8 cellular contexts compared by ENCODE assay signal in the genomic region with DNA sequence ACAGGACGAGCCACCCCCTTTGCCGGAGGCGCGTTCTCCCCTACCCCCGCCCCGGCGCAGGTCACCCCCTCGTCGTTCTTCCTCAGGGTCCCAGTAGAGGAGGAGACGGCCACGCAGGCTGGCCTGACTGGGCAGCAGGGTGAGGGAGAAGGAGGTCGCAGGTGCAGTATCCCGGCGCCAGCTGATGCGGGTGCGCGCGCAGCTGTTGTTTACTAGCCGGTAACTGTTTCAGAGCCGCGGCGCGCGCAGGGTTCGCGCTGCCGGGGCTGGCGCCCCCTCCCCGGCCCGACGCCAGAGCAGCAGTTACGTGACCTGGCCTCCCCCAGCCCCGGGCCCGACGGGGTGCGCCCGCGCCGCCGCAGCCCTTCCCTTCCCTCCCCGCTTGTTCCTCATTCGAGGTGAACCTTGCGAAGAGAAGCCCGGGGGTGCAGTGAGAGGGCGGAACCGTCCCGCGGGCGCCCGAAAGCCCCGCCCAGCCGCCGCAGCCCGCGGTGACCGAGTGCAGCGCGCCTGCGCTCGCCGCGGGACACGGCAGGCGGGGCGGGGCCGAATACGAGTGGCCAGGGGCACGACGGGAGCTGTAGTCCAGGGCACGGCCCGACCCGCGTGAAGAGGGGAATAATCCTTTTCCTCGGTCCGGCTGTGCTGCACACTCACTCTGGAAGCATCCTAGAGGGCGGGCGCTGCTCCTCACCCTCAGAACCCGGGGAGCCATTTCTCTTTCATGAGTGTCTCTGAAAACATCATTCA. TPM values are rescaled to one million over a fixed set of nuclear protein-coding genes. Genes with fewer than 3 reads are reported as not detected.
DNase-seq lines count a peak whose midpoint lies in the region; ATAC-seq and TF ChIP-seq lines count a peak whose summit lies in the region.

A gene (minus strand): TSS at position 225 of the 750 bp plus-strand sequence. CDS start 1,101 bp downstream, outside the sequence.

- H2BK120ac ChIP-seq in trophoblast cell (ENCODE audit: insufficient read depth, low read length, poor library complexity), result peak within 1 kb of the TSS; percentile 90

- H3K9me3 ChIP-seq in trophoblast cell (ENCODE audit: insufficient read depth, low read depth, low read length) (peaks cover 2% of the 10 kb centered on the region), tibial nerve (no peaks in the 10 kb centered on the region)

- H3K27ac ChIP-seq in trophoblast cell (ENCODE audit: low read depth, low read length), result peak within 1 kb of the TSS; percentile 82
- peak within 1 kb of the TSS; percentile 63 to 95 (median 84) for H3K27ac ChIP-seq in tibial nerve

- H3K4me3 Mint-ChIP-seq in activated naive CD8-positive, alpha-beta T cell treated with anti-CD3 and anti-CD28 coated beads, Interleukin-2, amount 50 U/mL, for 24 hours, result peak within 1 kb of the TSS; percentile 88

- peak within 1 kb of the TSS; percentile 97 for H4K8ac ChIP-seq in trophoblast cell (ENCODE audit: low read depth, low read length)

- H3K4me2 ChIP-seq in trophoblast cell (ENCODE audit: low read length), result peak within 1 kb of the TSS; percentile 95

- H2BK5ac ChIP-seq in trophoblast cell (ENCODE audit: low read depth, low read length, poor library complexity), result peak within 1 kb of the TSS; percentile 65

- WGBS in trophoblast cell (ENCODE audit: extremely low coverage, insufficient coverage, insufficient read length), result no CpG with 5 or more reads among the region's 78 CpGs
- 0% methylated on average over 16 to 36 of the region's 78 CpGs for WGBS in tibial nerve, 2 donors

- no peaks in the 10 kb centered on the region for H3K9me3 Mint-ChIP-seq in activated naive CD8-positive, alpha-beta T cell treated with anti-CD3 and anti-CD28 coated beads, Interleukin-2, amount 50 U/mL, for 24 hours

- H3K27me3 Mint-ChIP-seq in activated naive CD8-positive, alpha-beta T cell treated with anti-CD3 and anti-CD28 coated beads, Interleukin-2, amount 50 U/mL, for 24 hours, result no peaks in the 10 kb centered on the region

- H3K36me3 ChIP-seq in trophoblast cell (ENCODE audit: control insufficient read depth in 1 of 2, insufficient read depth in 2 of 2, low read length in 2 of 2) (peaks cover 7 to 8% of the 10 kb centered on the region in 2 experiments), tibial nerve (peaks cover 0 to 22% (median 0%) of the 10 kb centered on the region in 3 donors)

- H3K36me3 Mint-ChIP-seq in activated naive CD8-positive, alpha-beta T cell treated with anti-CD3 and anti-CD28 coated beads, Interleukin-2, amount 50 U/mL, for 24 hours (ENCODE audit: low read depth), result peaks cover 26% of the 10 kb centered on the region

- peak within 1 kb of the TSS; percentile 94 for H3K14ac ChIP-seq in trophoblast cell (ENCODE audit: low read length)

- peak within 1 kb of the TSS; percentile 86 for H4K91ac ChIP-seq in trophoblast cell (ENCODE audit: low read depth, low read length)

- no peak within 1 kb of the TSS for H3K23ac ChIP-seq in trophoblast cell (ENCODE audit: low read length)

- no peak within 1 kb of the TSS for H2BK12ac ChIP-seq in trophoblast cell (ENCODE audit: low read length)

- ATAC-seq in HG02623 (IDR thresholded peaks at IDR 0.05; ENCODE audit: unreplicated experiment), result peak; percentile 70
- ATAC-seq in activated naive CD8-positive, alpha-beta T cell treated with anti-CD3 and anti-CD28 coated beads, Interleukin-2, amount 50 U/mL, for 24 hours, result peak; percentile 82
- ATAC-seq in Right ventricle myocardium superior (ENCODE audit: poor library complexity), result peak; percentile 99

- H3K18ac ChIP-seq in trophoblast cell (ENCODE audit: low read length), result peak within 1 kb of the TSS; percentile 85

- peaks cover 75% of the 10 kb centered on the region for H3K4me1 Mint-ChIP-seq in activated naive CD8-positive, alpha-beta T cell treated with anti-CD3 and anti-CD28 coated beads, Interleukin-2, amount 50 U/mL, for 24 hours

- H4K12ac ChIP-seq in trophoblast cell (ENCODE audit: low read depth, low read length), result peak within 1 kb of the TSS; percentile 74

- H3K4me1 ChIP-seq in trophoblast cell (ENCODE audit: control insufficient read depth in 1 of 2, insufficient read depth in 2 of 2, low read length in 2 of 2) (peaks cover 4 to 10% of the 10 kb centered on the region in 2 experiments), tibial nerve (peaks cover 0 to 64% (median 20%) of the 10 kb centered on the region in 4 donors)

- peak in 1 of 5 experiments; percentile 23 for TF ChIP-seq CTCF in tibial nerve (IDR thresholded peaks at IDR 0.05)

- H2AFZ ChIP-seq in trophoblast cell (ENCODE audit: insufficient read depth, low read length, poor library complexity), result peak within 1 kb of the TSS; percentile 98

- DNase-seq in NCI-H1105 (lab: John Stamatoyannopoulos, UW) (peak; percentile 73), SW480 (ENCODE audit: low spot score) (peak; percentile 85), Right ventricle myocardium superior (peak; percentile 94), trophoblast cell (peak; percentile 97 to 98), tibial nerve (ENCODE audit: low spot score in 2 of 2) (peak; percentile 74 to 79)
- peak; percentile 93 for DNase-seq in activated naive CD8-positive, alpha-beta T cell treated with anti-CD3 and anti-CD28 coated beads, Interleukin-2, amount 50 U/mL, for 24 hours

- H3K27me3 ChIP-seq in trophoblast cell (ENCODE audit: insufficient read depth, low read length) (no peaks in the 10 kb centered on the region), tibial nerve (no peaks in the 10 kb centered on the region)

- peak; percentile 51 for TF ChIP-seq POLR2A in GM10847 (IDR thresholded peaks at IDR 0.05; ENCODE audit: extremely low read depth, insufficient read length)
- peak; percentile 67 to 73 for TF ChIP-seq POLR2A in tibial nerve (IDR thresholded peaks at IDR 0.05)

- peak within 1 kb of the TSS; percentile 93 for H3K27ac Mint-ChIP-seq in activated naive CD8-positive, alpha-beta T cell treated with anti-CD3 and anti-CD28 coated beads, Interleukin-2, amount 50 U/mL, for 24 hours

- TF ChIP-seq EP300 in tibial nerve (IDR thresholded peaks at IDR 0.05), result peak in 1 of 2 donors; percentile 75

- H3K79me2 ChIP-seq in trophoblast cell (ENCODE audit: control insufficient read depth, insufficient read depth, low read length, poor library complexity), result peaks cover 7% of the 10 kb centered on the region

- peaks cover 5% of the 10 kb centered on the region for H3K79me1 ChIP-seq in trophoblast cell (ENCODE audit: low read length)

- peak within 1 kb of the TSS; percentile 77 for H3K9ac ChIP-seq in trophoblast cell (ENCODE audit: low read length)

- peak within 1 kb of the TSS; percentile 17 for H3K4ac ChIP-seq in trophoblast cell (ENCODE audit: low read depth, low read length)

- H2AK5ac ChIP-seq in trophoblast cell (ENCODE audit: low read length), result no peak within 1 kb of the TSS

- intact Hi-C loops in Right ventricle myocardium superior (cut with DNase I), result no loop called here

- peak within 1 kb of the TSS; percentile 87 for H3K4me3 ChIP-seq in trophoblast cell (ENCODE audit: low read depth, low read length)
- peak within 1 kb of the TSS; percentile 61 to 97 (median 75) for H3K4me3 ChIP-seq in tibial nerve

RNA-seq across cellular contexts. Expression of the gene that starts here (rescaled TPM):
- total RNA-seq in Right ventricle myocardium superior, result 24.9 TPM
- 6.9 and 7.7 TPM in 2 replicates for polyA plus RNA-seq in trophoblast cell (2013)
- 10 to 100 TPM; 26.9 to 36.9 (median 32.6) TPM for total RNA-seq in tibial nerve

Comparison
In these comparisons a context has a peak if more than half of its experiments do, and no peak if none do; other contexts are left out.
1. Peak in every context shown above with its lines: DNase-seq, ATAC-seq, H3K4me3 ChIP-seq and H3K27ac ChIP-seq.